In the genomic region with DNA sequence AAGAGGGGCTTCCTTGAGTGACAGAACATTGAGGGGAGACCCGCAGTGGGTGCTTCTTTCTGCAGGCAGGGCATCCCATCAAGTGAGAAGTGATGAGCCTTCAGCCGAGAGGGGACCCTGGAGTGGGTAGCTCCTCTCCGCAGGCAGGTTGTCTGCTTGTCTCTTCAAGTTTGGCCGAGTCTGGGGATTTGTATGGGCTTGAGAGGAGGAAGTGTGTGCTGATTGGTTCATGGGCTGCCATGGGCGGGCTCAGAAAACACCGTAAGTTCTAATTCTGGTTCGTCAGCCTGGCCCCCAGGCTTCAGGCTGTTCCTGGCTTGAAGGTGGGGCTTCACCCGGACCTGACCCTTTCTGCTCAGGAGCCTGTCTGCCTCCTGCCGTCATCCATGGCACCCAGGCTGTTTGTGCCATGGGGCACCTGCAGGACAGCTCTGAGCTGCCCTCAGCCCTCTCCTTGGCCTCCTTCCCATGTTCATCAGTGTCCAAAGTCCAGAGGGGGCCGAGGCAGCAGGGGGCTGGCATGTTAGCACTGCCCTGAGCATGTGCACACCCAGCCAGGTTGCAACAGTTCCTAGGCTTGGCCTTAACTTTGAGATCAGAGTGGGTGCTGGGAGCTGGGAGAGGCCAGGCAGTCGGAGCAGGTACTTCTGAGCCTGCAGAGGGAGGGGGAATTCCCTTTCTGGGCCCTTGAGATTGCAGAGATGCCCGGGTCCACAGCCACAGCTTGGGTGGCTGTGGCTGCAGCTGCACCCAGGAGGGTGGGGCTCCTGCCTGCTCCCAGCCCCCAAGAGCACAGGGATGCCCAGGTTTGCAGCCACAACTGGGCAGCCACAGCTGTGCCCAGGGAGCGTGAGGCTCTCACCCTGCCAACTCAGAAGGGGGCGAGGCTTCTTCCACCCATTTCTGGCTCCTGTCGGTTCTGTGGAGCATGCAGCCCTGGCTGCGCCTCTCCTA, we compare ENCODE assay signal across 12 cellular contexts. TPM values are rescaled to one million over a fixed set of nuclear protein-coding genes. Genes with fewer than 3 reads are reported as not detected.
DNase-seq lines count a peak whose midpoint lies in the region; ATAC-seq and TF ChIP-seq lines count a peak whose summit lies in the region.
"Had no signal": no experiment of that assay in that cellular context is flagged by ENCODE, and none has a peak within 500 bp of the region (broad histone marks: within the 10 kb centered on the region; RNA-seq: fewer than 3 reads in every experiment).

No MANE protein-coding gene starts in this region.

- H3K4me3 Mint-ChIP-seq in Calu3 (ENCODE audit: low read depth, unreplicated experiment) = no peak overlapping the region
- H3K4me3 Mint-ChIP-seq: CD8-positive, alpha-beta T cell had no signal

- no peak overlapping the region for H3K4me3 ChIP-seq in right cardiac atrium (ENCODE audit: low read length)
- H3K4me3 ChIP-seq in osteoblast (ENCODE audit: insufficient read depth, low read length) = no peak overlapping the region
- no peak overlapping the region for H3K4me3 ChIP-seq in breast epithelium
- H3K4me3 ChIP-seq: thoracic aorta had no signal

- no peak for TF ChIP-seq POLR2A in breast epithelium (IDR thresholded peaks at IDR 0.05)

- no peak overlapping the region for H3K27ac Mint-ChIP-seq in Calu3 (ENCODE audit: unreplicated experiment)
- H3K27ac Mint-ChIP-seq: CD8-positive, alpha-beta T cell had no signal

- H3K27ac ChIP-seq in right cardiac atrium (ENCODE audit: low read length) (no peak overlapping the region), osteoblast (ENCODE audit: low read depth, low read length) (no peak overlapping the region), breast epithelium (no peak overlapping the region)
- H3K27ac ChIP-seq: thoracic aorta had no signal

- H2AFZ ChIP-seq in osteoblast (ENCODE audit: low read length) = no peak overlapping the region

- BruUV-seq in Calu3 (replicated peaks; lab: Mats Ljungman, UMichigan) = no TSS peak

- peaks cover 23% of the 10 kb centered on the region for H3K36me3 ChIP-seq in osteoblast (ENCODE audit: insufficient read depth, low read length)
- H3K36me3 ChIP-seq in breast epithelium = no peaks in the 10 kb centered on the region

- H3K27me3 Mint-ChIP-seq in Calu3 (ENCODE audit: unreplicated experiment) = no peaks in the 10 kb centered on the region

- DNase-seq in Calu3 (peak; percentile 2), right cardiac atrium (peak in 1 of 3 donors; percentile 48), osteoblast (ENCODE audit: insufficient read length, low spot score, missing footprints) (no peak), NCI-H446 treated with DMSO at 0.1 percent for 48 hours (lab: John Stamatoyannopoulos, UW) (no peak), breast epithelium (ENCODE audit: low spot score in 2 of 2) (no peak), D341Med (ENCODE audit: low spot score) (no peak)
- DNase-seq: activated T-cell treated with anti-CD3 and anti-CD28 coated beads, Interleukin-2, amount 50 U/mL, for 48 hours; CD8-positive, alpha-beta T cell; GOT3 had no signal

- intact Hi-C loops in Calu3 (cut with micrococcal nuclease; ENCODE audit: unreplicated experiment) (no loop called here), right cardiac atrium (cut with DNase I) (no loop called here), breast epithelium (cut with DNase I; ENCODE audit: low total_unique reads) (no loop called here)

- 83% methylated on average over 16 of the region's 16 CpGs for WGBS in right cardiac atrium

- CTCF ChIA-PET in Calu3 (lab: Charles Lee) = no interaction called here

- TF ChIP-seq CTCF in Calu3 (IDR thresholded peaks at IDR 0.05; ENCODE audit: unreplicated experiment) (no peak), osteoblast (IDR thresholded peaks at IDR 0.05; ENCODE audit: extremely low read depth, low read depth, low read length) (no peak), breast epithelium (IDR thresholded peaks at IDR 0.05) (no peak)

- peaks cover 11% of the 10 kb centered on the region for H3K36me3 Mint-ChIP-seq in Calu3 (ENCODE audit: insufficient read depth, unreplicated experiment)

- H3K4me1 ChIP-seq in right cardiac atrium (ENCODE audit: control insufficient read depth, insufficient read depth, low read length) = peaks cover 3% of the 10 kb centered on the region
- H3K4me1 ChIP-seq in osteoblast (ENCODE audit: insufficient read depth, low read length) = no peaks in the 10 kb centered on the region
- H3K4me1 ChIP-seq in breast epithelium = no peaks in the 10 kb centered on the region

- H3K4me1 Mint-ChIP-seq in Calu3 (ENCODE audit: low read depth, unreplicated experiment) = no peaks in the 10 kb centered on the region

- H3K9me3 ChIP-seq in right cardiac atrium (ENCODE audit: control insufficient read depth, low read length) (no peaks in the 10 kb centered on the region), osteoblast (ENCODE audit: low read depth, low read length) (no peaks in the 10 kb centered on the region), breast epithelium (no peaks in the 10 kb centered on the region)
- H3K9me3 ChIP-seq: thoracic aorta had no signal

- no peaks in the 10 kb centered on the region for H4K20me1 ChIP-seq in osteoblast (ENCODE audit: insufficient read depth, low read length)

- peak; percentile 85 for ATAC-seq in GM19351 (IDR thresholded peaks at IDR 0.05; ENCODE audit: unreplicated experiment)
- ATAC-seq in HG03175 (IDR thresholded peaks at IDR 0.05; ENCODE audit: unreplicated experiment) = peak; percentile 51
- peak; percentile 36 to 59 for ATAC-seq in right cardiac atrium
- ATAC-seq: CD8-positive, alpha-beta T cell had no signal

- peaks cover 15% of the 10 kb centered on the region for H3K79me2 ChIP-seq in osteoblast (ENCODE audit: insufficient read depth, low read length)

- no peak overlapping the region for H3K4me2 ChIP-seq in osteoblast (ENCODE audit: insufficient read depth, low read length)

- H3K9me3 Mint-ChIP-seq in Calu3 (ENCODE audit: low read depth, unreplicated experiment) = no peaks in the 10 kb centered on the region
- H3K9me3 Mint-ChIP-seq: CD8-positive, alpha-beta T cell had no signal

- H3K27me3 ChIP-seq in right cardiac atrium (ENCODE audit: control insufficient read depth, insufficient read depth) (no peaks in the 10 kb centered on the region), osteoblast (ENCODE audit: insufficient read depth, low read length) (no peaks in the 10 kb centered on the region), breast epithelium (no peaks in the 10 kb centered on the region)

RNA-seq across cellular contexts. Expression of gene DHFR, which starts 13.5 kb away (rescaled TPM):
- total RNA-seq in Calu3 (2022) = 46.9 and 58.0 TPM in 2 replicates
- total RNA-seq in right cardiac atrium = 10 to 100 TPM in 2 of 4 donors, 1 to 10 TPM in 2; 4.3 to 14.9 (median 10.8) TPM
- polyA plus RNA-seq in right cardiac atrium = 8.7 TPM
- 13.8 and 15.2 TPM in 2 replicates for total RNA-seq in osteoblast
- total RNA-seq in breast epithelium = 10 to 100 TPM in 2 of 3 donors, 1 to 10 TPM in 1; 6.9 to 22.4 (median 10.8) TPM

RNA-seq across cellular contexts. Expression of gene MSH3, which starts 13.8 kb away (rescaled TPM):
- total RNA-seq in Calu3 (2022) = 15.5 and 17.2 TPM in 2 replicates
- total RNA-seq in right cardiac atrium = 10 to 100 TPM in 3 of 4 donors, 1 to 10 TPM in 1; 9.9 to 12.4 (median 10.5) TPM
- 4.2 TPM for polyA plus RNA-seq in right cardiac atrium
- 20.6 and 21.7 TPM in 2 replicates for total RNA-seq in osteoblast
- 10 to 100 TPM; 20.0 to 21.4 (median 21.3) TPM for total RNA-seq in breast epithelium
